Comparison of ENCODE assay signal across 22 cellular contexts in the genomic region with DNA sequence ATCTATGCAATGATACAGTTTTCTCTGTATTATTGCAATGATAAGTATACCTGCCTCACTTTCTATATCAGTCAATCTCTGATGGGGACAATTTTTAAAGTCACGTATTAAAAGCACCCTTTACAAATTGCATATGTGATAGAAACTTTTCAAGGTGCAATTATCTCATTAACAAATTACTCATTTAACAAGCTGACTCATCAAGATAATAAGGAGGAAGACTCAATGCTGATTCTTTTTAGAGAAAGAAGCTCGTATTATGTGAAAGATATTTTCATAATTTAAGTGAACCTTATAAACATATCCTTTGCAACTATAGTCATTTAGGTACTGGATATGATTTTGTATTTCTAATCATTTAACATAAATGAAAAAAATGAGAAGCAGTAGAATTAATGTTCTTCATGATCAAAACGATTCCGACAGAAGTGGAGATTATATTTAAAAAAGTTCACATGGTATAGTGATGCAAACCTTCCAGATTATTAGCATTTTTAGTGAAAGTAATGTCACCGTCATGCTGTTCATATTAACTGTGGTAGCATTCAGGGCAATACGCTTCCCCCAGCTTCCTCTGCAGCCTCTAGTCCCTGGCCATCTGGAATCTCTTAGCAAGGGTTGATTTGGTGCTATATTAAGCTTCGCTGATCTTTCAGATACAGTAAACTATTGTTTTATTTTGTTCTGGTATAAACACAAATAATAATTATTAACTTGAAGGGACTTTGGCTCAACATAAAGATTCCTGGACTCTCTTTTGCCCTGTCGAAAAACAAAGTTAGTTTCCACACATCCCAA.
"Had no signal": no experiment of that assay in that cellular context is flagged by ENCODE, and none has a peak within 500 bp of the region (broad histone marks: within the 10 kb centered on the region; RNA-seq: fewer than 3 reads in every experiment).

No MANE protein-coding gene starts in this region.

- H3K9me3 ChIP-seq: gastrocnemius medialis, ovary, psoas muscle, spleen, testis, tibial artery had no signal

- ATAC-seq: effector memory CD8-positive, alpha-beta T cell; gastrocnemius medialis; left lobe of liver; natural killer cell; psoas muscle; right cardiac atrium; stimulated activated memory B cell treated with anti-CD40 and anti-IgM and Interleukin-4, amounts not matched to agents 10 μg/mL and 1 μg/mL and 100 μg/mL, for 72 hours; stimulated activated naive CD8-positive, alpha-beta T cell treated with anti-CD3 and anti-CD28 coated beads, Interleukin-15, Interleukin-2, amounts not matched to agents 100 U/mL and 50 U/mL, for 24 hours had no signal

- H3K27ac ChIP-seq: gastrocnemius medialis, ovary, psoas muscle, skin epidermis, spleen, testis, tibial artery had no signal

- H3K4me3 ChIP-seq: gastrocnemius medialis, lung, ovary, psoas muscle, skin epidermis, spleen, testis, tibial artery had no signal

- H3K27me3 ChIP-seq: gastrocnemius medialis, ovary, spleen, testis, tibial artery had no signal

- H3K36me3 ChIP-seq: gastrocnemius medialis, ovary, spleen, tibial artery had no signal

- H3K4me1 ChIP-seq: gastrocnemius medialis, psoas muscle, spleen, testis, tibial artery had no signal

- DNase-seq: cortex of kidney; effector memory CD8-positive, alpha-beta T cell; foreskin fibroblast; gastrocnemius medialis; head of caudate nucleus; kidney; natural killer cell; occipital lobe; ovary; posterior cingulate gyrus; psoas muscle; right cardiac atrium; spleen; stimulated activated CD4-positive, alpha-beta T cell treated with anti-CD3 and anti-CD28 coated beads, Interleukin-4, amount 100 ng/mL, for 4 hours; stimulated activated naive CD8-positive, alpha-beta T cell treated with anti-CD3 and anti-CD28 coated beads, Interleukin-15, Interleukin-2, amounts not matched to agents 100 U/mL and 50 U/mL, for 24 hours; substantia nigra; testis; tibial artery had no signal
